ENCODE assay signal across 1 cellular context in genomic region chr5:1068204-1068894, GRCh38.
TF ChIP-seq lines count a peak whose summit lies in the region.

No MANE protein-coding gene starts in this region.

TF ChIP-seq in K562, 482 proteins besides CTCF, POLR2A, EP300 and RAD21:
- peak; percentile 66 for TF ChIP-seq ZNF512 (tag; IDR thresholded peaks at IDR 0.05)
- TF ChIP-seq KLF6 (CRISPR knock-in tag; IDR thresholded peaks at IDR 0.05; ENCODE audit: borderline replicate concordance): no peak
